In genomic region chr2:72981516-72981915, GRCh38 we compare ENCODE assay signal across 11 cellular contexts.
"Had no signal": no experiment of that assay in that cellular context is flagged by ENCODE, and none has a peak within 500 bp of the region (broad histone marks: within the 10 kb centered on the region; RNA-seq: fewer than 3 reads in every experiment).

No MANE protein-coding gene starts in this region.

- H3K27ac ChIP-seq: breast epithelium, foreskin keratinocyte, left lung, tibial nerve had no signal

- H3K27me3 ChIP-seq: breast epithelium, foreskin keratinocyte, heart left ventricle, left lung, tibial nerve had no signal

- H3K4me1 ChIP-seq: breast epithelium, foreskin keratinocyte, tibial nerve had no signal

- DNase-seq: activated CD4-positive, alpha-beta T cell treated with anti-CD3 and anti-CD28 coated beads, Interleukin-2, amount 10 ng/mL, durations not matched to agents 24 days and 14 days; activated naive CD4-positive, alpha-beta T cell; foreskin keratinocyte; left lung; naive thymus-derived CD4-positive, alpha-beta T cell; T-helper 17 cell had no signal

- H3K36me3 ChIP-seq: breast epithelium had no signal

- ATAC-seq: foreskin keratinocyte; left lung; naive thymus-derived CD4-positive, alpha-beta T cell; stimulated activated memory B cell treated with anti-CD40 and anti-IgM and Interleukin-4, amounts not matched to agents 10 μg/mL and 1 μg/mL and 100 μg/mL, for 72 hours; T-helper 17 cell had no signal

- H3K9me3 ChIP-seq: breast epithelium, heart left ventricle, left lung, tibial nerve had no signal

- H3K4me3 ChIP-seq: breast epithelium, heart left ventricle, left lung, smooth muscle cell, tibial nerve had no signal
